In the genomic region with DNA sequence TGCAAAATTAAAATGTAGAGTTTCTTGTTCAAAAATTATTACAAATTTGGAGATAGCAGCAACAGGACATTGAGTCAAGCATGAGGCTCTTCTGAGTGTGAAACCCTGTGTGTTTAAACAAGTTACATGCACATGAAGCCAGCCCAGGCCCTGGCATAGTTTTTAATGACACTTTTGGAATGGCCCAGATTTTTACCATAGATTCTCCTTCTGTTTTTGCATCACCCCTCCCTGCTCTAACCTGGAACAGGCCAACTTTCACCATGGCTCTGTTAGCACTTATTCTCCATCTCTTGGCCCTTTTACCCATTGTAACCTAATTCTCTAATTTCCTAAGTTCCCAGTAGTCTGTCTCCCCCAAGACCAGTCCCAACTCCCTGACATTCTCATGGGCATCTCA, we compare ENCODE assay signal across 1 cellular context.
TF ChIP-seq lines count a peak whose summit lies in the region.

No MANE protein-coding gene starts in this region.

TF ChIP-seq in endothelial cell of umbilical vein, 7 proteins besides CTCF, POLR2A, EP300 and RAD21 (continued from another document):
- no peak for TF ChIP-seq MYC (IDR thresholded peaks at IDR 0.05; ENCODE audit: low read depth, low read length)
- TF ChIP-seq, protein P1, sequence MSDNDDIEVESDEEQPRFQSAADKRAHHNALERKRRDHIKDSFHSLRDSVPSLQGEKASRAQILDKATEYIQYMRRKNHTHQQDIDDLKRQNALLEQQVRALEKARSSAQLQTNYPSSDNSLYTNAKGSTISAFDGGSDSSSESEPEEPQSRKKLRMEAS (IDR thresholded peaks at IDR 0.05; ENCODE audit: insufficient read depth, insufficient read length): no peak
- no peak for TF ChIP-seq JUN (IDR thresholded peaks at IDR 0.05; ENCODE audit: borderline replicate concordance, insufficient read depth, insufficient read length, low read depth)
- TF ChIP-seq POLR2AphosphoS5 (IDR thresholded peaks at IDR 0.05; ENCODE audit: insufficient read depth, low read depth, low read length): no peak
- TF ChIP-seq FOS (IDR thresholded peaks at IDR 0.05; ENCODE audit: borderline replicate concordance, insufficient read depth, low read length): no peak
- no peak for TF ChIP-seq EZH2 (IDR thresholded peaks at IDR 0.05; ENCODE audit: borderline replicate concordance, low read depth, low read length, severe bottlenecking)
TF ChIP-seq in endothelial cell of umbilical vein: peak in this region for 0.
